In genomic region chr17:42306385-42306667, GRCh38 we compare ENCODE assay signal across 21 cellular contexts.
"Had no signal": no experiment of that assay in that cellular context is flagged by ENCODE, and none has a peak within 500 bp of the region (broad histone marks: within the 10 kb centered on the region; RNA-seq: fewer than 3 reads in every experiment).

No MANE protein-coding gene starts in this region.

- H3K4me1 ChIP-seq: colonic mucosa, parathyroid adenoma had no signal

- DNase-seq: activated CD4-positive, alpha-beta T cell treated with anti-CD3 and anti-CD28 coated beads for 4 hours; activated CD8-positive, alpha-beta memory T cell treated with anti-CD3 and anti-CD28 coated beads for 24 hours; activated CD8-positive, alpha-beta memory T cell treated with anti-CD3 and anti-CD28 coated beads, Interleukin-2, amount 50 U/mL, for 48 hours; activated naive CD4-positive, alpha-beta T cell treated with Interleukin-2 at 50 U/mL for 16 hours; body of pancreas; caudate nucleus; colonic mucosa; gastrocnemius medialis; head of caudate nucleus; lower lobe of right lung; right lobe of liver; SJCRH30; small intestine; stimulated activated CD4-positive, alpha-beta T cell treated with anti-CD3 and anti-CD28 coated beads, Interleukin-15, amount 100 ng/mL, for 24 hours; stimulated activated CD4-positive, alpha-beta T cell treated with anti-CD3 and anti-CD28 coated beads, Interleukin-2, amount 100 ng/mL, for 48 hours; tibial artery had no signal

- H3K36me3 ChIP-seq: colonic mucosa had no signal

- H3K9me3 Mint-ChIP-seq: activated T-helper 2 cell treated with anti-CD3 and anti-CD28 coated beads, Interferon-gamma antibody, Interleukin-2, Interleukin-4, amounts not matched to agents 10 μg/mL and 5 μg/mL and 100 μg/mL, durations not matched to agents 14 hours and 24 hours and 36 hours; natural killer cell treated with Interleukin-12 subunit alpha and Interleukin-12 subunit beta and Interleukin-15 and Interleukin-18, amount 100 ng/mL, for 72 hours; WTC11 had no signal

- ATAC-seq: lower lobe of right lung; natural killer cell treated with Interleukin-12 subunit alpha and Interleukin-12 subunit beta and Interleukin-15 and Interleukin-18, amount 100 ng/mL, for 72 hours; WTC11 had no signal

- H3K36me3 Mint-ChIP-seq: WTC11 had no signal

- H3K27ac ChIP-seq: body of pancreas, colonic mucosa, gastrocnemius medialis, lower lobe of right lung, neutrophil, parathyroid adenoma, right lobe of liver, SJCRH30, tibial artery had no signal

- H3K4me3 ChIP-seq: body of pancreas, colonic mucosa, gastrocnemius medialis, lower lobe of right lung, right lobe of liver, SJCRH30, tibial artery had no signal

- H3K9me3 ChIP-seq: body of pancreas, colonic mucosa, gastrocnemius medialis, lower lobe of right lung, neutrophil, right lobe of liver, SJCRH30, tibial artery had no signal

- H3K27me3 ChIP-seq: body of pancreas, colonic mucosa, gastrocnemius medialis, neutrophil, right lobe of liver, SJCRH30, tibial artery had no signal

- H3K27me3 Mint-ChIP-seq: natural killer cell treated with Interleukin-12 subunit alpha and Interleukin-12 subunit beta and Interleukin-15 and Interleukin-18, amount 100 ng/mL, for 72 hours had no signal

- H3K4me3 Mint-ChIP-seq: natural killer cell treated with Interleukin-12 subunit alpha and Interleukin-12 subunit beta and Interleukin-15 and Interleukin-18, amount 100 ng/mL, for 72 hours; WTC11 had no signal

- H3K27ac Mint-ChIP-seq: WTC11 had no signal
